ENCODE assay signal across 8 cellular contexts in genomic region chr7:17299477-17299991, GRCh38. TPM values are rescaled to one million over a fixed set of nuclear protein-coding genes. Genes with fewer than 3 reads are reported as not detected.
DNase-seq lines count a peak whose midpoint lies in the region; ATAC-seq and TF ChIP-seq lines count a peak whose summit lies in the region.

No MANE protein-coding gene starts in this region.

- intact Hi-C loops in dendritic cell treated with granulocyte-macrophage colony-stimulating factor and Interleukin-4, amounts not matched to agents 40 ng/mL and 50 ng/mL, for 4 days (cut with micrococcal nuclease) = loop anchor here (2.0 to 5.0 kb wide), 4 partner anchors 42 to 147 kb away; no protein-coding TSS in a partner anchor

- peak overlapping the region; percentile 64 for H3K9ac ChIP-seq in SU-DHL-6 (ENCODE audit: low read length)
- peak overlapping the region; percentile 62 for H3K9ac ChIP-seq in mesendoderm (ENCODE audit: low read length)

- peaks cover 29% of the 10 kb centered on the region for H3K36me3 Mint-ChIP-seq in dendritic cell treated with granulocyte-macrophage colony-stimulating factor and Interleukin-4, amounts not matched to agents 40 ng/mL and 50 ng/mL, for 4 days (ENCODE audit: low read depth)

- H4K20me1 ChIP-seq in SU-DHL-6 (ENCODE audit: low read depth, low read length) = peaks cover 30% of the 10 kb centered on the region

- H3K4me1 ChIP-seq in mesendoderm (ENCODE audit: control insufficient read depth, low read depth, low read length) = no peaks in the 10 kb centered on the region
- peaks cover 11 to 32% (median 18%) of the 10 kb centered on the region in 4 donors for H3K4me1 ChIP-seq in upper lobe of left lung

- TF ChIP-seq CTCF in SU-DHL-6 (IDR thresholded peaks at IDR 0.05; ENCODE audit: insufficient read depth, low read length, poor library complexity, severe bottlenecking) (no peak), upper lobe of left lung (IDR thresholded peaks at IDR 0.05) (peak in 1 of 6 experiments; percentile 15)

- H3K9me3 ChIP-seq in SU-DHL-6 (ENCODE audit: insufficient read depth, low read length) (no peaks in the 10 kb centered on the region), upper lobe of left lung (no peaks in the 10 kb centered on the region)

- no peak overlapping the region for H2AK5ac ChIP-seq in mesendoderm (ENCODE audit: low read length)

- H3K4me2 ChIP-seq in SU-DHL-6 (ENCODE audit: low read depth, low read length, poor library complexity, severe bottlenecking) (peak overlapping the region; percentile 62), mesendoderm (ENCODE audit: low read length) (peak overlapping the region; percentile 19)

- no peak overlapping the region for H3K4ac ChIP-seq in mesendoderm (ENCODE audit: low read depth, low read length)

- TF ChIP-seq EP300 in upper lobe of left lung (IDR thresholded peaks at IDR 0.05) = no peak

- no peak overlapping the region for H3K23ac ChIP-seq in mesendoderm (ENCODE audit: low read length)

- peaks cover 51% of the 10 kb centered on the region for H3K79me2 ChIP-seq in SU-DHL-6 (ENCODE audit: insufficient read depth, low read length)
- peaks cover 1% of the 10 kb centered on the region for H3K79me2 ChIP-seq in mesendoderm (ENCODE audit: control insufficient read depth, insufficient read depth, low read length)

- H3K9me2 ChIP-seq in SU-DHL-6 (replicated peaks; ENCODE audit: insufficient read depth, low read length) = no peaks in the 10 kb centered on the region; the same call in 1 of the 2 replicates

- no peak overlapping the region for H3K18ac ChIP-seq in mesendoderm (ENCODE audit: low read length)

- peak overlapping the region; percentile 95 for H3K27ac Mint-ChIP-seq in dendritic cell treated with granulocyte-macrophage colony-stimulating factor and Interleukin-4, amounts not matched to agents 40 ng/mL and 50 ng/mL, for 4 days

- H3K9me3 Mint-ChIP-seq in dendritic cell treated with granulocyte-macrophage colony-stimulating factor and Interleukin-4, amounts not matched to agents 40 ng/mL and 50 ng/mL, for 4 days = peaks cover 8% of the 10 kb centered on the region

- peak overlapping the region; percentile 99 for H3K4me3 Mint-ChIP-seq in dendritic cell treated with granulocyte-macrophage colony-stimulating factor and Interleukin-4, amounts not matched to agents 40 ng/mL and 50 ng/mL, for 4 days

- H3K56ac ChIP-seq in mesendoderm (ENCODE audit: low read length) = peak overlapping the region; percentile 74

- H2BK120ac ChIP-seq in mesendoderm (ENCODE audit: low read depth, low read length) = no peak overlapping the region

- H3K27ac ChIP-seq in SU-DHL-6 (ENCODE audit: low read depth, low read length) = peak overlapping the region; percentile 49
- no peak overlapping the region for H3K27ac ChIP-seq in mesendoderm (ENCODE audit: low read depth, low read length)
- H3K27ac ChIP-seq in upper lobe of left lung = peak overlapping the region; percentile 93 to 99 (median 96)

- peaks cover 2% of the 10 kb centered on the region for H3K79me1 ChIP-seq in mesendoderm (ENCODE audit: low read length)

- no peaks in the 10 kb centered on the region for H3K27me3 Mint-ChIP-seq in dendritic cell treated with granulocyte-macrophage colony-stimulating factor and Interleukin-4, amounts not matched to agents 40 ng/mL and 50 ng/mL, for 4 days

- WGBS in mesendoderm (ENCODE audit: extremely low coverage, insufficient coverage, low lambda C conversion rate) = no CpG with 5 or more reads among the region's 13 CpGs
- 0 to 1% methylated on average over 13 of the region's 13 CpGs for WGBS in upper lobe of left lung, 2 donors

- DNase-seq in stimulated activated CD4-positive, alpha-beta T cell treated with anti-CD3 and anti-CD28 coated beads, Interleukin-15, amount 100 ng/mL, for 24 hours = peak; percentile 21
- DNase-seq in stimulated activated CD4-positive, alpha-beta T cell treated with anti-CD3 and anti-CD28 coated beads, Interleukin-4, amount 100 ng/mL, for 1 hour = no peak
- DNase-seq in mesendoderm (peak; percentile 26), upper lobe of left lung (no peak), NCI-H774 (lab: John Stamatoyannopoulos, UW) (no peak)

- peaks cover 27% of the 10 kb centered on the region; the same call in 1 of the 2 replicates for H3F3A ChIP-seq in SU-DHL-6 (ENCODE audit: insufficient read depth)

- H4K8ac ChIP-seq in mesendoderm (ENCODE audit: low read depth, low read length) = no peak overlapping the region

- H3K36me3 ChIP-seq in SU-DHL-6 (ENCODE audit: low read length) (no peaks in the 10 kb centered on the region; the same call in 1 of the 2 replicates), mesendoderm (ENCODE audit: control insufficient read depth, insufficient read depth, low read length) (no peaks in the 10 kb centered on the region), upper lobe of left lung (no peaks in the 10 kb centered on the region)

- ATAC-seq in HG03196 (IDR thresholded peaks at IDR 0.05; ENCODE audit: unreplicated experiment) (peak; percentile 8), upper lobe of left lung (ENCODE audit: low FRiP score in 2 of 2) (peak in 1 of 2 donors; percentile 20)

- H3K27me3 ChIP-seq in SU-DHL-6 (ENCODE audit: low read length) (no peaks in the 10 kb centered on the region), mesendoderm (ENCODE audit: insufficient read depth, low read length, poor library complexity) (no peaks in the 10 kb centered on the region), upper lobe of left lung (no peaks in the 10 kb centered on the region)

- no peak overlapping the region for H2BK15ac ChIP-seq in mesendoderm (replicated peaks; ENCODE audit: low read depth)

- no peak overlapping the region for H2BK5ac ChIP-seq in mesendoderm (ENCODE audit: low read length)

- no peak overlapping the region for H4K5ac ChIP-seq in mesendoderm (ENCODE audit: low read length)

- peak overlapping the region; percentile 81 for H2AFZ ChIP-seq in SU-DHL-6 (ENCODE audit: low read depth, low read length, severe bottlenecking)

- TF ChIP-seq POLR2A in upper lobe of left lung (IDR thresholded peaks at IDR 0.05) = no peak

- H3K4me3 ChIP-seq in SU-DHL-6 (ENCODE audit: insufficient read depth, low read length, poor library complexity, severe bottlenecking) = peak overlapping the region; percentile 63
- H3K4me3 ChIP-seq in mesendoderm (ENCODE audit: low read length) = peak overlapping the region; percentile 51
- H3K4me3 ChIP-seq in upper lobe of left lung = peak overlapping the region; percentile 64 to 100 (median 81)

- peaks cover 21% of the 10 kb centered on the region for H3K4me1 Mint-ChIP-seq in dendritic cell treated with granulocyte-macrophage colony-stimulating factor and Interleukin-4, amounts not matched to agents 40 ng/mL and 50 ng/mL, for 4 days (ENCODE audit: low read depth)

RNA-seq across cellular contexts. Expression of gene AHR, which starts 1.1 kb away (rescaled TPM):
- 2.1 TPM for polyA plus RNA-seq in mesendoderm (2013, experiment 1 of 2)
- 2.8 TPM for polyA plus RNA-seq in mesendoderm (2013, experiment 2 of 2)
- total RNA-seq in upper lobe of left lung = 100 to 1,000 TPM in 3 of 6 donors, 10 to 100 TPM in 3; 68.8 to 236 (median 95.6) TPM

Comparison
In these comparisons a context has a peak if more than half of its experiments do, and no peak if none do; other contexts are left out.
1. DNase-seq: peak in stimulated activated CD4-positive, alpha-beta T cell treated with anti-CD3 and anti-CD28 coated beads, Interleukin-15, amount 100 ng/mL, for 24 hours (single experiment) and mesendoderm (single experiment); none in stimulated activated CD4-positive, alpha-beta T cell treated with anti-CD3 and anti-CD28 coated beads, Interleukin-4, amount 100 ng/mL, for 1 hour (single experiment), upper lobe of left lung (0 of 2) and NCI-H774 (single experiment).
2. Peak in every context shown above with its lines, with median percentiles within 50 percentile points of each other: H3K4me3 ChIP-seq.